Comparison of ENCODE assay signal across 13 cellular contexts in the genomic region with DNA sequence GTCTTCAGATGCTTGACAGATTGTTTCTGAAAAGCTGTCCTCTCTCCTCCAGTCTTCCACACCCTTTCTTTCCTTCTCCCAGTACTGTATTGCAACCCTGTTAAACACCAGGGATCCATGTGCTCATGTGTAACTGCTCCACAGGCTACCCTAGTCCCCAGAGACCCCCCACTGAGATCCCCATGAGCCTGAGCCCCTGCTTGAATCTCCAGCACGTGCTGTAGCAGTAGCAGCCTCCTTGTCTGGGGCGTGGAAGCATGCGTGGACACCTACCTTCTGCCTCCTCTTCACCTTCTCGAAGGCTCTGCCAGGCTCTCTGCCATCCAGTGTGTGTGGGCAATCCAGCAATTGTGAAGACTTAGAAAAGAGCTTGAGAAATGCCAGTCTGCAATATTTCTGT. TPM values are rescaled to one million over a fixed set of nuclear protein-coding genes. Genes with fewer than 3 reads are reported as not detected.
DNase-seq lines count a peak whose midpoint lies in the region; TF ChIP-seq lines count a peak whose summit lies in the region.
"Had no signal": no experiment of that assay in that cellular context is flagged by ENCODE, and none has a peak within 500 bp of the region (broad histone marks: within the 10 kb centered on the region; RNA-seq: fewer than 3 reads in every experiment).

No MANE protein-coding gene starts in this region.

- WGBS in spleen, 5 donors: 94 to 100% (median 96%) methylated on average over 4 of the region's 4 CpGs

- peaks cover 0 to 6% (median 0%) of the 10 kb centered on the region in 6 donors for H3K36me3 ChIP-seq in spleen

- intact Hi-C loops in spleen (cut with DNase I; ENCODE audit: low total_unique reads): no loop called here

- H3K27me3 ChIP-seq in spleen (replicated peaks in 1 of 7): no peaks in the 10 kb centered on the region

- H3K27me3 Mint-ChIP-seq in activated T-cell treated with anti-CD3 and anti-CD28 coated beads, Interleukin-2, amount 50 U/mL, for 24 hours: no peaks in the 10 kb centered on the region
- H3K27me3 Mint-ChIP-seq: CD4-positive, CD25-positive, alpha-beta regulatory T cell had no signal

- peaks cover 7% of the 10 kb centered on the region for H3K36me3 Mint-ChIP-seq in activated T-cell treated with anti-CD3 and anti-CD28 coated beads, Interleukin-2, amount 50 U/mL, for 24 hours (ENCODE audit: low read depth)

- H3K27ac Mint-ChIP-seq in activated T-cell treated with anti-CD3 and anti-CD28 coated beads, Interleukin-2, amount 50 U/mL, for 24 hours: peak overlapping the region; percentile 27
- H3K27ac Mint-ChIP-seq: CD4-positive, CD25-positive, alpha-beta regulatory T cell; GM23338 had no signal

- peaks cover 0 to 20% (median 8%) of the 10 kb centered on the region in 6 donors for H3K4me1 ChIP-seq in spleen

- TF ChIP-seq CTCF in spleen (IDR thresholded peaks at IDR 0.05 in 8 of 11, conservative IDR thresholded peaks at IDR 0.05 in 3 of 11): no peak
- TF ChIP-seq CTCF in GM20000 (IDR thresholded peaks at IDR 0.05; ENCODE audit: extremely low read depth, missing control alignments): no peak

- H3K9me3 Mint-ChIP-seq in activated T-cell treated with anti-CD3 and anti-CD28 coated beads, Interleukin-2, amount 50 U/mL, for 24 hours: no peaks in the 10 kb centered on the region

- H3K27ac ChIP-seq in spleen: no peak overlapping the region

- no peak overlapping the region for H3K4me3 Mint-ChIP-seq in activated T-cell treated with anti-CD3 and anti-CD28 coated beads, Interleukin-2, amount 50 U/mL, for 24 hours
- H3K4me3 Mint-ChIP-seq: CD4-positive, CD25-positive, alpha-beta regulatory T cell; GM23338 had no signal

- H3K4me3 ChIP-seq in spleen: no peak overlapping the region
- H3K4me3 ChIP-seq: BLaER1 treated with 17β-estradiol and CSF1 and Interleukin-3, amounts not matched to agents 10 nM and 100 nM; GM23338 had no signal

- no peak for DNase-seq in activated T-cell treated with anti-CD3 and anti-CD28 coated beads, Interleukin-2, amount 50 U/mL, for 24 hours
- no peak for DNase-seq in activated T-cell treated with anti-CD3 and anti-CD28 coated beads for 4 hours
- DNase-seq in iPS-NIHi7 (ENCODE audit: extremely low spot score): peak; percentile 3
- DNase-seq in spleen: peak; percentile 46
- no peak for DNase-seq in SHP77 (lab: John Stamatoyannopoulos, UW)
- no peak for DNase-seq in SK-N-DZ (ENCODE audit: low spot score)
- no peak for DNase-seq in GM20000 (ENCODE audit: low spot score)
- DNase-seq: 8988T; ACHN; CD4-positive, CD25-positive, alpha-beta regulatory T cell; H7 had no signal

- H3K4me1 Mint-ChIP-seq in activated T-cell treated with anti-CD3 and anti-CD28 coated beads, Interleukin-2, amount 50 U/mL, for 24 hours (ENCODE audit: low read depth): peaks cover 17% of the 10 kb centered on the region

- peaks cover 0 to 12% (median 4%) of the 10 kb centered on the region in 8 donors for H3K9me3 ChIP-seq in spleen

- no peak for TF ChIP-seq POLR2A in spleen (IDR thresholded peaks at IDR 0.05)

RNA-seq across cellular contexts. Expression of a gene that starts 25.2 kb away (rescaled TPM):
- total RNA-seq in spleen: 10 to 100 TPM; 27.9 to 54.8 (median 41.0) TPM
- polyA plus RNA-seq in spleen: 1 to 10 TPM; 5.2 to 9.3 (median 7.2) TPM
- 1.2 and 2.2 TPM in 2 replicates for polyA plus RNA-seq in SK-N-DZ (2014; cell fraction: cytosol; rRNA removed)
- 2.3 and 4.5 TPM in 2 replicates for polyA plus RNA-seq in SK-N-DZ (2014; cell fraction: nucleus; rRNA removed)

Comparison
In these comparisons a context has a peak if more than half of its experiments do, and no peak if none do; other contexts are left out.
1. DNase-seq: peak in iPS-NIHi7 (single experiment) and spleen (single experiment); none in activated T-cell treated with anti-CD3 and anti-CD28 coated beads, Interleukin-2, amount 50 U/mL, for 24 hours (single experiment), activated T-cell treated with anti-CD3 and anti-CD28 coated beads for 4 hours (single experiment), SHP77 (0 of 2), SK-N-DZ (single experiment) and GM20000 (single experiment).